Comparison of ENCODE assay signal across 8 cellular contexts in the genomic region with DNA sequence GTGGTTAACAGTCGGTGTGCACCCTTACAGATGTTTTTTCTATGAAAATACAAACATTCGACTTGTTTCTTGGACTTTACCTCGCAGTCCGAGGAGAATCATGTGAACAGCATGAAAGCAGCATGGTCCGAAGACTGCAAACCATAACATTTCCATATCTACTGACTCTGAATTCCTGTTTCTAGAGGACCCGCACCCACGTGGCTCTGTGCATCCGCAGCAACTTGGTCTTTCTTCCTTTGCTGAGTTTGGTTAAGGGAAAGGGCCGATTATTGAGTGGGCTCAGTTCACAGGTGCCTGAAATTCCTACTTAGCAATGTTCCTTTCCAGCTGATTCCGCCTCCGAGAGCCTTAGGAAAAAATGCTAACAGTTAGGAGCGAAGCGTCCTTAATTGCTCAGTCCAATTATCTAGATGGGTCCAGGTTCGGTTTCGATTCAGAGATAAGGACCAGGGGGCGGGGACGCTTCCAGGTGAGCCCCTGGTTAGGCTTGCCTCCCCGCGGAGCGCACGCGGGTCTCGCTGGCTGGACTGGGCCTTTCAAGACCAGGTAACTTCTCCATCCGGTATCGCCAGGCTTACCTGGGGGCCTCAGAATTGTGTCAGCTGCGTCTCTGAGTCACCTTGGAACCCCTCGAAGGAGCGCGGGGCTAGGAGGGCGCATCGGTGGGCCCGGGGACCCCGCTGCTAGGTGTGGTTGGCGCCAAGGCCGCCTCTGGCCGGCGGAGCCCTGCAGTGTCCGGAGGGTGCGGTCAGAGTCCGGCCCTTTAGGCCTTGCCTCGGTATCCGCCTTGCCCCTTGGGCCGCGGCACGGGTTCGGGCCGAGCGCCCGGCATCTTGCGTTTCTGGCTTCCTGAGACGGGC. TPM values are rescaled to one million over a fixed set of nuclear protein-coding genes. Genes with fewer than 3 reads are reported as not detected.
DNase-seq lines count a peak whose midpoint lies in the region; ATAC-seq, FAIRE-seq and TF ChIP-seq lines count a peak whose summit lies in the region.
"Had no signal": no experiment of that assay in that cellular context is flagged by ENCODE, and none has a peak within 500 bp of the region (broad histone marks: within the 10 kb centered on the region; RNA-seq: fewer than 3 reads in every experiment).

No MANE protein-coding gene starts in this region.

- H3K4me3 ChIP-seq in K562 = peak overlapping the region; percentile 79; the same call in 1 of the 2 replicates

- peaks cover 22 to 28% of the 10 kb centered on the region in 2 experiments for H3K4me1 ChIP-seq in K562 (replicated peaks in 1 of 2; ENCODE audit: control insufficient read depth in 2 of 2, insufficient read depth in 2 of 2, low read length in 2 of 2)

- peak overlapping the region; percentile 83 for H3K4me2 ChIP-seq in K562 (ENCODE audit: insufficient read depth, low read length)

- peak overlapping the region; percentile 70; the same call in 2 of the 3 replicates for H3K27ac ChIP-seq in K562 (ENCODE audit: extremely low read depth, low read depth, low read length)
- peak overlapping the region; percentile 84 for H3K27ac ChIP-seq in temporal lobe (ENCODE audit: low read depth, low read length)

- no peak for TF ChIP-seq POLR2A in K562 (conservative IDR thresholded peaks at IDR 0.05)

- POLR2A ChIA-PET in K562 (lab: Yijun Ruan, JAX) = interaction anchor here (0.6 to 0.8 kb wide), 2 partner anchors 13 to 256 kb away, joined by 3 read pairs; no protein-coding TSS in a partner anchor

- H3K27me3 Mint-ChIP-seq in IgD-negative memory B cell = no peaks in the 10 kb centered on the region

- H3K9ac ChIP-seq in K562 (ENCODE audit: insufficient read depth in 1 of 2, low read depth in 2 of 2, low read length in 2 of 2) = peak overlapping the region in 1 of 2 experiments; percentile 98; a peak in 3 of 4 replicates

- CTCF ChIA-PET in K562 (lab: Yijun Ruan, JAX; ENCODE audit: low intra/inter-chr PET ratio) = no interaction called here

- ATAC-seq in K562 = no peak
- ATAC-seq in left lobe of liver = peak; percentile 6
- no peak for ATAC-seq in HG02588 (IDR thresholded peaks at IDR 0.05; ENCODE audit: unreplicated experiment)

- peak overlapping the region; percentile 34; the same call in 1 of the 2 replicates for H2AFZ ChIP-seq in K562 (ENCODE audit: low read depth, low read length)

- H3K79me2 ChIP-seq in K562 (ENCODE audit: control insufficient read depth, insufficient read depth, low read length) = peaks cover 39% of the 10 kb centered on the region

- no peak for FAIRE-seq in K562 (lab: Jason Lieb, UNC)

- H3K27ac Mint-ChIP-seq in IgD-negative memory B cell = peak overlapping the region in 2 of 3 donors; percentile 12 to 87

- DNase-seq in K562 (ENCODE audit: extremely low read depth in 1 of 4, low spot score in 3 of 4) = no peak
- peak; percentile 49 for DNase-seq in left lobe of liver (ENCODE audit: low spot score)
- no peak for DNase-seq in germinal center (ENCODE audit: low spot score)
- no peak for DNase-seq in NCI-H2196 (lab: John Stamatoyannopoulos, UW; ENCODE audit: unreplicated experiment)
- DNase-seq: activated CD4-positive, alpha-beta T cell treated with anti-CD3 and anti-CD28 coated beads, Interleukin-2, amount 50 U/mL, for 48 hours had no signal

- no peak for TF ChIP-seq EP300 in K562 (IDR thresholded peaks at IDR 0.05; ENCODE audit: low read length)

- in situ Hi-C loops in K562 (cut with MboI) = no loop called here

- no peak for TF ChIP-seq RAD21 in K562 (CRISPR knock-in tag; conservative IDR thresholded peaks at IDR 0.05 in 1 of 2, IDR thresholded peaks at IDR 0.05 in 1 of 2)

- intact Hi-C loops in K562 (cut with micrococcal nuclease) = loop anchor here (5.0 kb wide), 1 partner anchor 277 kb away; no protein-coding TSS in a partner anchor

- H3K9me3 Mint-ChIP-seq in IgD-negative memory B cell = no peaks in the 10 kb centered on the region

- H4K20me1 ChIP-seq in K562 (replicated peaks; ENCODE audit: control insufficient read depth, insufficient read depth, low read length) = peaks cover 20% of the 10 kb centered on the region; the same call in 1 of the 2 replicates

- H3K36me3 ChIP-seq in K562 (ENCODE audit: control insufficient read depth, insufficient read depth, low read length) = no peaks in the 10 kb centered on the region

- no peaks in the 10 kb centered on the region for H3K36me3 Mint-ChIP-seq in IgD-negative memory B cell

- 90% methylated on average over 41 of the region's 51 CpGs for WGBS in K562 (ENCODE audit: insufficient coverage, low coverage, missing lambda C conversion rate)

- H3K27me3 ChIP-seq in K562 (ENCODE audit: control insufficient read depth in 2 of 2, insufficient read depth in 2 of 2, low read length in 2 of 2) = no peaks in the 10 kb centered on the region

- BruUV-seq in K562 (replicated peaks; lab: Mats Ljungman, UMichigan) = no TSS peak

- peak overlapping the region; percentile 79 to 93 (median 88) for H3K4me3 Mint-ChIP-seq in IgD-negative memory B cell

- TF ChIP-seq CTCF in K562 (IDR thresholded peaks at IDR 0.05 in 2 of 3, conservative IDR thresholded peaks at IDR 0.05 in 1 of 3; ENCODE audit: insufficient read depth in 2 of 3, low read depth in 1 of 3, low read length in 3 of 3) = no peak

- peaks cover 19 to 25% (median 24%) of the 10 kb centered on the region in 3 donors for H3K4me1 Mint-ChIP-seq in IgD-negative memory B cell

- no peaks in the 10 kb centered on the region for H3K9me1 ChIP-seq in K562 (ENCODE audit: control insufficient read depth, insufficient read depth, low read length)

- no peaks in the 10 kb centered on the region for H3K9me3 ChIP-seq in K562 (replicated peaks; ENCODE audit: control insufficient read depth, insufficient read depth, low read depth, low read length)

TF ChIP-seq in K562, 482 proteins besides CTCF, POLR2A, EP300 and RAD21:
- TF ChIP-seq MAFG (tag; conservative IDR thresholded peaks at IDR 0.05) (no peak), CCNT2 (IDR thresholded peaks at IDR 0.05; ENCODE audit: borderline replicate concordance, extremely low read depth, insufficient read length, low read depth, low read length) (no peak)
- TF ChIP-seq, protein P1, sequence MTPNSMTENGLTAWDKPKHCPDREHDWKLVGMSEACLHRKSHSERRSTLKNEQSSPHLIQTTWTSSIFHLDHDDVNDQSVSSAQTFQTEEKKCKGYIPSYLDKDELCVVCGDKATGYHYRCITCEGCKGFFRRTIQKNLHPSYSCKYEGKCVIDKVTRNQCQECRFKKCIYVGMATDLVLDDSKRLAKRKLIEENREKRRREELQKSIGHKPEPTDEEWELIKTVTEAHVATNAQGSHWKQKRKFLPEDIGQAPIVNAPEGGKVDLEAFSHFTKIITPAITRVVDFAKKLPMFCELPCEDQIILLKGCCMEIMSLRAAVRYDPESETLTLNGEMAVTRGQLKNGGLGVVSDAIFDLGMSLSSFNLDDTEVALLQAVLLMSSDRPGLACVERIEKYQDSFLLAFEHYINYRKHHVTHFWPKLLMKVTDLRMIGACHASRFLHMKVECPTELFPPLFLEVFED (CRISPR knock-in tag; conservative IDR thresholded peaks at IDR 0.05) = no peak
- TF ChIP-seq, protein P2, sequence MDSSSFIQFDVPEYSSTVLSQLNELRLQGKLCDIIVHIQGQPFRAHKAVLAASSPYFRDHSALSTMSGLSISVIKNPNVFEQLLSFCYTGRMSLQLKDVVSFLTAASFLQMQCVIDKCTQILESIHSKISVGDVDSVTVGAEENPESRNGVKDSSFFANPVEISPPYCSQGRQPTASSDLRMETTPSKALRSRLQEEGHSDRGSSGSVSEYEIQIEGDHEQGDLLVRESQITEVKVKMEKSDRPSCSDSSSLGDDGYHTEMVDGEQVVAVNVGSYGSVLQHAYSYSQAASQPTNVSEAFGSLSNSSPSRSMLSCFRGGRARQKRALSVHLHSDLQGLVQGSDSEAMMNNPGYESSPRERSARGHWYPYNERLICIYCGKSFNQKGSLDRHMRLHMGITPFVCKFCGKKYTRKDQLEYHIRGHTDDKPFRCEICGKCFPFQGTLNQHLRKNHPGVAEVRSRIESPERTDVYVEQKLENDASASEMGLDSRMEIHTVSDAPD (CRISPR knock-in tag; IDR thresholded peaks at IDR 0.05) = no peak

RNA-seq across cellular contexts. Expression of a gene that starts 1.1 kb away (rescaled TPM):
- polyA plus RNA-seq in IgD-negative memory B cell (25.1 TPM), K562 (2011; rRNA removed) (23.6 and 30.5 TPM in 2 replicates), K562 (2014; fragmentation: Illumina TruSeq; extraction: Trizol) (25.9 and 32.2 TPM in 2 replicates), K562 (2014; fragmentation: Nextera tagmentation; extraction: Ambion mirVana) (1 to 10 TPM; 6.0 to 8.0 TPM), K562 (2014; rRNA removed) (17.1 and 19.2 TPM in 2 replicates)
- 38.4 and 62.7 TPM in 2 replicates for total RNA-seq in K562 (2011; cell fraction: chromatin; rRNA removed; ENCODE audit: low replicate concordance)
- 41.2 and 42.4 TPM in 2 replicates for total RNA-seq in K562 (2011; cell fraction: nucleolus; rRNA removed)
- 48.5 and 56.0 TPM in 2 replicates for total RNA-seq in K562 (2011; cell fraction: nucleoplasm; rRNA removed)
- total RNA-seq in K562 (2014; rRNA removed) (25.0 and 26.5 TPM in 2 replicates), K562 (2014; rRNA removed; fragmentation: Illumina TruSeq; extraction: Trizol) (38.9 and 42.4 TPM in 2 replicates), K562 (2015; rRNA removed; fragmentation: Illumina TruSeq; extraction: Trizol) (32.5 and 33.7 TPM in 2 replicates), K562 (2021) (24.5 and 24.8 TPM in 2 replicates), left lobe of liver (9.7 TPM), temporal lobe (46.5 TPM)
- polyA plus RNA-seq in K562 (2011; cell fraction: cytosol; rRNA removed) = 11.1 and 16.8 TPM in 2 replicates
- 9.8 and 12.0 TPM in 2 replicates for polyA plus RNA-seq in K562 (2011; cell fraction: nucleus; rRNA removed)
- 16.8 and 17.9 TPM in 2 replicates for polyA plus RNA-seq in K562 (2012)
- 46.2 and 51.4 TPM in 2 replicates for polyA minus RNA-seq in K562 (2011; rRNA and poly(A)+ RNA removed)
- 18.5 and 23.4 TPM in 2 replicates for polyA minus RNA-seq in K562 (2011; cell fraction: cytosol; rRNA and poly(A)+ RNA removed)
- polyA minus RNA-seq in K562 (2011; cell fraction: nucleus; rRNA and poly(A)+ RNA removed) = 10.1 and 19.4 TPM in 2 replicates
